1 cellular context compared by ENCODE assay signal in the genomic region with DNA sequence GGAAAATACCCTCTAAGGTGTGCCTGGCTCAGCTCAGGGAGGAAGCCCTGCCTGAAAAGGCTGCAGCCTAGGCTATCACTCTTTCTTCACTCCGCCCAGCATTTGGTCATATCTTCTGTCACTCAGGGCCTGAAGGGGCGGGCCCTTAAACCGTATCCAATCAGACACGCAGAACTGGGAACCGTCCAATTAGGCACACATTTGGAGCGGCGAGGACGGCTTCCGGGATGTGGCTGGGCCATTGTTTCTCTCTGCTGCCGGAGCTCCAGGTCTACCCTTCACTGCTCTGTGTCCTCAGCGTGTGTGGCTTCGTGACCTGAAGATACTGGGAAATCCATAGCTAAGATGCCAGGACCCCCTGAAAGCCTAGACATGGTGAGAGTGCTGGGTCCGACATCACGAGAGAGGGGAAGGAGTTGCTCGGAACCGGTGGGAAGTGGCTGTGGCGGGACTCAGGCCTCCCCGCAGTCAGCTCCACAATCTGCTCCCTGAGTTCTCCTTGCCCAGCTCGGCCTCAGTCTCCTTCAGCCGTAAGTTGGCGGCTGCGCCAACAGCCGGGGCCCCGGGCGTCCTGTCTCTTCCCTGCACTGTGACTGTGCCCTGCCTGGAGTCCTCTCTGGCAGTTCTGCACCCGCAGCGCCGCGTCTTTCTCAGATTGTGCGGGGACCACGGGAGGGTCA.
TF ChIP-seq lines count a peak whose summit lies in the region.

Gene ZNF493 (plus strand): TSS at position 241 of the 680 bp plus-strand sequence. CDS start 105 bp downstream, at position 346.

TF ChIP-seq in HepG2, 621 proteins besides CTCF, POLR2A, EP300 and RAD21 (continued from another document and continues in another):
- no peak for TF ChIP-seq PAXIP1 (CRISPR knock-in tag; conservative IDR thresholded peaks at IDR 0.05)
- 0 out of 2 replicates have a peak, but pooled peaks have one; percentile 46 for TF ChIP-seq ELF3 (CRISPR knock-in tag; IDR thresholded peaks at IDR 0.05)
- no peak for TF ChIP-seq ZFAT (CRISPR knock-in tag; conservative IDR thresholded peaks at IDR 0.05)
- TF ChIP-seq ZNF460 (CRISPR knock-in tag; IDR thresholded peaks at IDR 0.05; ENCODE audit: borderline replicate concordance), result no peak
- no peak; the same call in 1 of the 2 replicates for TF ChIP-seq ZZZ3 (CRISPR knock-in tag; IDR thresholded peaks at IDR 0.05; ENCODE audit: borderline replicate concordance)
- no peak for TF ChIP-seq SSRP1 (CRISPR knock-in tag; IDR thresholded peaks at IDR 0.05)
- no peak for TF ChIP-seq MAFK (conservative IDR thresholded peaks at IDR 0.05 in 1 of 2, IDR thresholded peaks at IDR 0.05 in 1 of 2; ENCODE audit: low read length in 2 of 2)
- TF ChIP-seq ZNF275 (CRISPR knock-in tag; IDR thresholded peaks at IDR 0.05; ENCODE audit: borderline replicate concordance), result no peak
- TF ChIP-seq MED8 (CRISPR knock-in tag; IDR thresholded peaks at IDR 0.05; ENCODE audit: insufficient replicate concordance), result no peak
- TF ChIP-seq, protein P1, sequence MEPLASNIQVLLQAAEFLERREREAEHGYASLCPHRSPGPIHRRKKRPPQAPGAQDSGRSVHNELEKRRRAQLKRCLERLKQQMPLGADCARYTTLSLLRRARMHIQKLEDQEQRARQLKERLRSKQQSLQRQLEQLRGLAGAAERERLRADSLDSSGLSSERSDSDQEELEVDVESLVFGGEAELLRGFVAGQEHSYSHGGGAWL (CRISPR knock-in tag; IDR thresholded peaks at IDR 0.05), result peak; percentile 54; the same call in 1 of the 2 replicates
- no peak for TF ChIP-seq ZBTB1 (CRISPR knock-in tag; IDR thresholded peaks at IDR 0.05; ENCODE audit: borderline replicate concordance)
- no peak for TF ChIP-seq ZNF136 (CRISPR knock-in tag; IDR thresholded peaks at IDR 0.05; ENCODE audit: low read depth)
- no peak for TF ChIP-seq RFX5 (IDR thresholded peaks at IDR 0.05; ENCODE audit: low read depth, low read length)
- no peak for TF ChIP-seq NCOA1 (CRISPR knock-in tag; IDR thresholded peaks at IDR 0.05)
- no peak for TF ChIP-seq SCMH1 (CRISPR knock-in tag; IDR thresholded peaks at IDR 0.05; ENCODE audit: borderline replicate concordance)
- TF ChIP-seq HNF4G (IDR thresholded peaks at IDR 0.05; ENCODE audit: borderline replicate concordance, low read depth, low read length), result no peak
- no peak for TF ChIP-seq HNF4G (CRISPR knock-in tag; IDR thresholded peaks at IDR 0.05; ENCODE audit: borderline replicate concordance, low read depth)
- no peak for TF ChIP-seq ZNF781 (CRISPR knock-in tag; IDR thresholded peaks at IDR 0.05; ENCODE audit: borderline replicate concordance, not compliant biosample characterization)
- peak; percentile 66 to 68; a peak in 3 of 4 replicates for TF ChIP-seq HMGXB4 (CRISPR knock-in tag; IDR thresholded peaks at IDR 0.05; ENCODE audit: borderline replicate concordance in 1 of 2, low read depth in 1 of 2)
- no peak for TF ChIP-seq ZNF841 (CRISPR knock-in tag; IDR thresholded peaks at IDR 0.05; ENCODE audit: borderline replicate concordance)
- TF ChIP-seq ZNF383 (CRISPR knock-in tag; IDR thresholded peaks at IDR 0.05; ENCODE audit: borderline replicate concordance), result no peak
- TF ChIP-seq ZFYVE20 (CRISPR knock-in tag; IDR thresholded peaks at IDR 0.05; ENCODE audit: borderline replicate concordance, low read depth), result no peak
- no peak for TF ChIP-seq ZUFSP (CRISPR knock-in tag; IDR thresholded peaks at IDR 0.05; ENCODE audit: borderline replicate concordance)
- TF ChIP-seq EHMT2 (IDR thresholded peaks at IDR 0.05; ENCODE audit: borderline replicate concordance, low read depth, low read length), result no peak
- no peak for TF ChIP-seq ZNF850 (CRISPR knock-in tag; conservative IDR thresholded peaks at IDR 0.05)
- no peak for TF ChIP-seq GTF2F1 (IDR thresholded peaks at IDR 0.05; ENCODE audit: low read length)
- TF ChIP-seq, protein P2, sequence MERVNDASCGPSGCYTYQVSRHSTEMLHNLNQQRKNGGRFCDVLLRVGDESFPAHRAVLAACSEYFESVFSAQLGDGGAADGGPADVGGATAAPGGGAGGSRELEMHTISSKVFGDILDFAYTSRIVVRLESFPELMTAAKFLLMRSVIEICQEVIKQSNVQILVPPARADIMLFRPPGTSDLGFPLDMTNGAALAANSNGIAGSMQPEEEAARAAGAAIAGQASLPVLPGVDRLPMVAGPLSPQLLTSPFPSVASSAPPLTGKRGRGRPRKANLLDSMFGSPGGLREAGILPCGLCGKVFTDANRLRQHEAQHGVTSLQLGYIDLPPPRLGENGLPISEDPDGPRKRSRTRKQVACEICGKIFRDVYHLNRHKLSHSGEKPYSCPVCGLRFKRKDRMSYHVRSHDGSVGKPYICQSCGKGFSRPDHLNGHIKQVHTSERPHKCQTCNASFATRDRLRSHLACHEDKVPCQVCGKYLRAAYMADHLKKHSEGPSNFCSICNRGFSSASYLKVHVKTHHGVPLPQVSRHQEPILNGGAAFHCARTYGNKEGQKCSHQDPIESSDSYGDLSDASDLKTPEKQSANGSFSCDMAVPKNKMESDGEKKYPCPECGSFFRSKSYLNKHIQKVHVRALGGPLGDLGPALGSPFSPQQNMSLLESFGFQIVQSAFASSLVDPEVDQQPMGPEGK (CRISPR knock-in tag; IDR thresholded peaks at IDR 0.05), result no peak
- TF ChIP-seq KLF13 (CRISPR knock-in tag; IDR thresholded peaks at IDR 0.05), result no peak
- no peak for TF ChIP-seq ZKSCAN5 (CRISPR knock-in tag; IDR thresholded peaks at IDR 0.05)
- TF ChIP-seq ZNF713 (CRISPR knock-in tag; IDR thresholded peaks at IDR 0.05), result no peak
- no peak for TF ChIP-seq PHF5A (CRISPR knock-in tag; IDR thresholded peaks at IDR 0.05; ENCODE audit: low read depth, unreplicated experiment)
- TF ChIP-seq TBX2 (CRISPR knock-in tag; IDR thresholded peaks at IDR 0.05; ENCODE audit: borderline replicate concordance), result no peak
- TF ChIP-seq NFYC (CRISPR knock-in tag; IDR thresholded peaks at IDR 0.05), result peak; percentile 96
- no peak for TF ChIP-seq ZFP41 (CRISPR knock-in tag; IDR thresholded peaks at IDR 0.05; ENCODE audit: borderline replicate concordance)
- TF ChIP-seq MTA3 (CRISPR knock-in tag; IDR thresholded peaks at IDR 0.05), result no peak
- TF ChIP-seq, protein P3, sequence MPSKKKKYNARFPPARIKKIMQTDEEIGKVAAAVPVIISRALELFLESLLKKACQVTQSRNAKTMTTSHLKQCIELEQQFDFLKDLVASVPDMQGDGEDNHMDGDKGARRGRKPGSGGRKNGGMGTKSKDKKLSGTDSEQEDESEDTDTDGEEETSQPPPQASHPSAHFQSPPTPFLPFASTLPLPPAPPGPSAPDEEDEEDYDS (CRISPR knock-in tag; IDR thresholded peaks at IDR 0.05), result peak; percentile 76
- TF ChIP-seq SYNCRIP (IDR thresholded peaks at IDR 0.05; ENCODE audit: insufficient read depth, low read depth, low read length), result no peak
- TF ChIP-seq ZBTB34 (CRISPR knock-in tag; IDR thresholded peaks at IDR 0.05), result no peak
- no peak for TF ChIP-seq ZNF331 (CRISPR knock-in tag; IDR thresholded peaks at IDR 0.05)
- TF ChIP-seq RXRB (CRISPR knock-in tag; IDR thresholded peaks at IDR 0.05; ENCODE audit: borderline replicate concordance), result no peak
- no peak for TF ChIP-seq KDM4B (CRISPR knock-in tag; IDR thresholded peaks at IDR 0.05)
- peak; percentile 64; the same call in 1 of the 2 replicates for TF ChIP-seq SRF (IDR thresholded peaks at IDR 0.05; ENCODE audit: low read depth, low read length)
- no peak for TF ChIP-seq PLSCR1 (CRISPR knock-in tag; IDR thresholded peaks at IDR 0.05; ENCODE audit: borderline replicate concordance)
- no peak for TF ChIP-seq ZNF235 (CRISPR knock-in tag; IDR thresholded peaks at IDR 0.05; ENCODE audit: borderline replicate concordance)
- no peak for TF ChIP-seq ZBTB37 (CRISPR knock-in tag; IDR thresholded peaks at IDR 0.05)
- TF ChIP-seq, protein P4, sequence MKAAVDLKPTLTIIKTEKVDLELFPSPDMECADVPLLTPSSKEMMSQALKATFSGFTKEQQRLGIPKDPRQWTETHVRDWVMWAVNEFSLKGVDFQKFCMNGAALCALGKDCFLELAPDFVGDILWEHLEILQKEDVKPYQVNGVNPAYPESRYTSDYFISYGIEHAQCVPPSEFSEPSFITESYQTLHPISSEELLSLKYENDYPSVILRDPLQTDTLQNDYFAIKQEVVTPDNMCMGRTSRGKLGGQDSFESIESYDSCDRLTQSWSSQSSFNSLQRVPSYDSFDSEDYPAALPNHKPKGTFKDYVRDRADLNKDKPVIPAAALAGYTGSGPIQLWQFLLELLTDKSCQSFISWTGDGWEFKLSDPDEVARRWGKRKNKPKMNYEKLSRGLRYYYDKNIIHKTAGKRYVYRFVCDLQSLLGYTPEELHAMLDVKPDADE (CRISPR knock-in tag; IDR thresholded peaks at IDR 0.05), result no peak
